In the genomic region with DNA sequence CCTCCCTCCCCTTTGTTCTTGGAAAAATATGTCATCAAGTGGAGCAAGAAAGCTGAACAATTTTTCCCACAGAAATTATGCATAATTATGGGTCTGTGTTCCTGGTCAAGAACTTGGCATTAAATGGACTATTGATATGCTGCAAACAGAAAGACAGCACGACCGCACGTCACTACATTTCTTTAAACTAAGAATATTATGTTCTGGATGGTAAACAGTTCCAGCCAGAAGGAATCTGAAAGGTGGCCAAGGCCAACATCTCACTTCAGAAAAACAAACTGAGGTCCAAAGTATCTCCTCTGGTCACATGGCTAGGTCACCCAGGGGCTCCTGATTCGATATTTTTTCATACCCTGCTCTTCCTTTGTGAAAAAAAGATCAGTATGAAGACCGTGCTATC, we compare ENCODE assay signal across 15 cellular contexts.
"Had no signal": no experiment of that assay in that cellular context is flagged by ENCODE, and none has a peak within 500 bp of the region (broad histone marks: within the 10 kb centered on the region; RNA-seq: fewer than 3 reads in every experiment).

No MANE protein-coding gene starts in this region.

- H3K27ac ChIP-seq: cardiac muscle cell, coronary artery, lower lobe of right lung, tibial nerve had no signal

- H3K36me3 ChIP-seq: cardiac muscle cell, lower lobe of right lung, tibial nerve had no signal

- H3K4me3 ChIP-seq: cardiac muscle cell, coronary artery, lower lobe of right lung, tibial nerve had no signal

- ATAC-seq: activated naive CD4-positive, alpha-beta T cell treated with anti-CD3 and anti-CD28 coated beads, Interleukin-2, amount 50 U/mL, for 72 hours; activated T-cell treated with anti-CD3 and anti-CD28 coated beads, Interleukin-2, amount 50 U/mL, for 4 hours; lower lobe of right lung; natural killer cell had no signal

- H3K9me3 ChIP-seq: lower lobe of right lung, tibial nerve had no signal

- H3K27me3 ChIP-seq: cardiac muscle cell, tibial nerve had no signal

- DNase-seq: activated CD4-positive, alpha-beta memory T cell treated with anti-CD3 and anti-CD28 coated beads for 36 hours; activated effector memory CD4-positive, alpha-beta T cell treated with anti-CD3 and anti-CD28 coated beads, Interleukin-2, amount 50 U/mL, for 16 hours; activated T-cell treated with anti-CD3 and anti-CD28 coated beads, Interleukin-2, amount 50 U/mL, for 4 hours; effector CD8-positive, alpha-beta T cell; hypothalamus; lower lobe of right lung; natural killer cell; occipital lobe; stimulated activated CD4-positive, alpha-beta T cell treated with anti-CD3 and anti-CD28 coated beads, Interleukin-15, amount 100 ng/mL, for 24 hours; stimulated activated CD4-positive, alpha-beta T cell treated with anti-CD3 and anti-CD28 coated beads, Interleukin-4, amount 100 ng/mL, for 4 hours; SW 1271 had no signal
